In genomic region chr4:123553279-123553678, GRCh38 we compare ENCODE assay signal across 25 cellular contexts.
DNase-seq lines count a peak whose midpoint lies in the region; ATAC-seq, FAIRE-seq and TF ChIP-seq lines count a peak whose summit lies in the region.
"Had no signal": no experiment of that assay in that cellular context is flagged by ENCODE, and none has a peak within 500 bp of the region (broad histone marks: within the 10 kb centered on the region; RNA-seq: fewer than 3 reads in every experiment).

No MANE protein-coding gene starts in this region.

- H3K27ac ChIP-seq in HepG2 (ENCODE audit: extremely low read length, insufficient read depth, low read length) (peak overlapping the region; percentile 98), right lobe of liver (no peak overlapping the region), mesendoderm (ENCODE audit: low read depth, low read length) (peak overlapping the region; percentile 9), ovary (no peak overlapping the region)
- H3K27ac ChIP-seq: body of pancreas, coronary artery, SJCRH30, upper lobe of left lung had no signal

- WGBS in HepG2 (ENCODE audit: low lambda C conversion rate), result 100% methylated on average over 4 of the region's 4 CpGs
- WGBS in right lobe of liver (ENCODE audit: insufficient coverage, low coverage, low lambda C conversion rate, missing lambda C conversion rate), result 57% methylated on average over 4 of the region's 4 CpGs
- WGBS in mesendoderm (ENCODE audit: extremely low coverage, insufficient coverage, low lambda C conversion rate), result no CpG with 5 or more reads among the region's 4 CpGs
- 90 to 96% (median 95%) methylated on average over 4 of the region's 4 CpGs for WGBS in ovary, 3 donors

- H2BK5ac ChIP-seq in mesendoderm (ENCODE audit: low read length), result no peak overlapping the region

- H3K9me3 ChIP-seq in HepG2 (ENCODE audit: low read length) (no peaks in the 10 kb centered on the region), right lobe of liver (no peaks in the 10 kb centered on the region), ovary (no peaks in the 10 kb centered on the region)
- H3K9me3 ChIP-seq: body of pancreas, upper lobe of left lung had no signal

- H2BK120ac ChIP-seq in mesendoderm (ENCODE audit: low read depth, low read length), result no peak overlapping the region

- no peak overlapping the region for H3K18ac ChIP-seq in mesendoderm (ENCODE audit: low read length)

- H4K20me1 ChIP-seq in HepG2 (ENCODE audit: insufficient read depth, low read length), result no peaks in the 10 kb centered on the region

- no peak overlapping the region for H4K8ac ChIP-seq in mesendoderm (ENCODE audit: low read depth, low read length)

- no peak overlapping the region for H3K4ac ChIP-seq in mesendoderm (ENCODE audit: low read depth, low read length)

- no peak overlapping the region for H2BK15ac ChIP-seq in mesendoderm (replicated peaks; ENCODE audit: low read depth)

- no peak for ATAC-seq in HepG2
- no peak for ATAC-seq in right lobe of liver
- ATAC-seq in GM19463 (IDR thresholded peaks at IDR 0.05; ENCODE audit: unreplicated experiment), result no peak
- ATAC-seq: activated naive CD4-positive, alpha-beta T cell treated with anti-CD3 and anti-CD28 coated beads, Interleukin-2, amount 50 U/mL, for 72 hours; body of pancreas; right cardiac atrium had no signal

- DNase-seq in HepG2 (ENCODE audit: low spot score) (no peak), right lobe of liver (no peak), SKM-1 treated with dmso at 0.1 percent for 144 hours (lab: John Stamatoyannopoulos, UW; ENCODE audit: unreplicated experiment) (peak; percentile 47), mesendoderm (no peak), dermis blood vessel endothelial cell (no peak), NCI-H2171 treated with DMSO at 0.1 percent for 48 hours (lab: John Stamatoyannopoulos, UW) (no peak), ovary (no peak)
- DNase-seq: activated CD4-positive, alpha-beta T cell treated with anti-CD3 and anti-CD28 coated beads, Interleukin-2, amount 50 U/mL, for 1 hour; activated T-cell treated with anti-CD3 and anti-CD28 coated beads, Interleukin-2, amount 50 U/mL, for 48 hours; body of pancreas; H7; MM.1S; NCI-H1930; NCI-H446; NK-92 treated with Interleukin-12 subunit alpha and Interleukin-12 subunit beta, amount 100 ng/mL, for 24 hours; right cardiac atrium; SJCRH30; stimulated activated CD4-positive, alpha-beta T cell treated with anti-CD3 and anti-CD28 coated beads, Interleukin-15, amount 100 ng/mL, for 24 hours; stimulated activated naive CD4-positive, alpha-beta T cell treated with Interleukin-2 at 50 U/mL for 16 hours; upper lobe of left lung had no signal

- H3K56ac ChIP-seq in mesendoderm (ENCODE audit: low read length), result peak overlapping the region; percentile 1

- in situ Hi-C loops in HepG2 (cut with HindIII; ENCODE audit: extremely low pct_ligation_motif_present, low pct_unique_long_range_greater_than_20kb), result loop anchor here (25.0 kb wide), 1 partner anchor 559 kb away; no protein-coding TSS in a partner anchor

- intact Hi-C loops in HepG2 (cut with micrococcal nuclease; ENCODE audit: unreplicated experiment) (no loop called here), right lobe of liver (cut with DNase I) (no loop called here), ovary (cut with DNase I) (no loop called here)

- H3K79me2 ChIP-seq in HepG2 (ENCODE audit: insufficient read depth, low read length) (peaks cover 3% of the 10 kb centered on the region), mesendoderm (ENCODE audit: control insufficient read depth, insufficient read depth, low read length) (no peaks in the 10 kb centered on the region)

- POLR2A ChIA-PET in HepG2 (lab: Yijun Ruan, JAX), result interaction anchor here (1.3 to 4.5 kb wide), 2 partner anchors 28 to 49 kb away, joined by 3 to 53 read pairs; no protein-coding TSS in a partner anchor

- no peak overlapping the region for H3K9ac ChIP-seq in HepG2 (ENCODE audit: insufficient read depth, low read depth, low read length)
- no peak overlapping the region for H3K9ac ChIP-seq in mesendoderm (ENCODE audit: low read length)

- TF ChIP-seq CTCF in HepG2 (CRISPR knock-in tag; IDR thresholded peaks at IDR 0.05) (no peak), right lobe of liver (IDR thresholded peaks at IDR 0.05) (no peak), ovary (IDR thresholded peaks at IDR 0.05) (no peak)

- H4K5ac ChIP-seq in mesendoderm (ENCODE audit: low read length), result no peak overlapping the region

- no TSS peak for BruUV-seq in HepG2 (replicated peaks; lab: Mats Ljungman, UMichigan)

- TF ChIP-seq EP300 in HepG2 (IDR thresholded peaks at IDR 0.05; ENCODE audit: low read depth in 2 of 2, low read length in 2 of 2) (no peak), HepG2 (CRISPR knock-in tag; IDR thresholded peaks at IDR 0.05; ENCODE audit: borderline replicate concordance) (no peak), ovary (IDR thresholded peaks at IDR 0.05) (no peak)

- no peak overlapping the region for H3K23ac ChIP-seq in mesendoderm (ENCODE audit: low read length)

- TF ChIP-seq POLR2A in HepG2 (IDR thresholded peaks at IDR 0.05; ENCODE audit: insufficient read depth in 1 of 2, low read depth in 2 of 2, low read length in 2 of 2), result no peak
- no peak for TF ChIP-seq POLR2A in right lobe of liver (IDR thresholded peaks at IDR 0.05)
- no peak for TF ChIP-seq POLR2A in ovary (IDR thresholded peaks at IDR 0.05)

- CTCF ChIA-PET in HepG2 (lab: Yijun Ruan, JAX; ENCODE audit: low intra/inter-chr PET ratio, low total read pairs), result interaction anchor here (1.1 kb wide), 1 partner anchor 11 kb away, joined by 3 read pairs; no protein-coding TSS in a partner anchor

- H3K4me1 ChIP-seq in HepG2 (ENCODE audit: insufficient read depth, low read length) (peaks cover 61% of the 10 kb centered on the region), right lobe of liver (peaks cover 0 to 28% (median 12%) of the 10 kb centered on the region in 4 donors), mesendoderm (ENCODE audit: control insufficient read depth, low read depth, low read length) (no peaks in the 10 kb centered on the region), ovary (ENCODE audit: insufficient read depth) (peaks cover 8% of the 10 kb centered on the region)

- no peak for TF ChIP-seq RAD21 in HepG2 (CRISPR knock-in tag; IDR thresholded peaks at IDR 0.05)

- no peak for FAIRE-seq in HepG2 (lab: Jason Lieb, UNC)
- FAIRE-seq: endothelial cell of umbilical vein, islet of Langerhans had no signal

- no peak overlapping the region for H3K4me2 ChIP-seq in HepG2 (ENCODE audit: low read depth, low read length)
- H3K4me2 ChIP-seq in mesendoderm (ENCODE audit: low read length), result no peak overlapping the region

- H3K36me3 ChIP-seq in HepG2 (replicated peaks in 1 of 2; ENCODE audit: control insufficient read depth in 1 of 2, insufficient read depth in 2 of 2, low read length in 2 of 2) (no peaks in the 10 kb centered on the region), right lobe of liver (no peaks in the 10 kb centered on the region), mesendoderm (ENCODE audit: control insufficient read depth, insufficient read depth, low read length) (no peaks in the 10 kb centered on the region), ovary (no peaks in the 10 kb centered on the region)
- H3K36me3 ChIP-seq: SJCRH30, upper lobe of left lung had no signal

- no peaks in the 10 kb centered on the region for H3K27me3 ChIP-seq in HepG2 (ENCODE audit: control insufficient read depth in 1 of 2, insufficient read depth in 2 of 2, low read length in 2 of 2)
- H3K27me3 ChIP-seq in right lobe of liver, result no peaks in the 10 kb centered on the region
- H3K27me3 ChIP-seq in mesendoderm (ENCODE audit: insufficient read depth, low read length, poor library complexity), result no peaks in the 10 kb centered on the region
- H3K27me3 ChIP-seq in ovary, result no peaks in the 10 kb centered on the region
- H3K27me3 ChIP-seq: body of pancreas, SJCRH30, upper lobe of left lung had no signal

- H2AK5ac ChIP-seq in mesendoderm (ENCODE audit: low read length), result no peak overlapping the region

- no peaks in the 10 kb centered on the region for H3K79me1 ChIP-seq in mesendoderm (ENCODE audit: low read length)

- H3K4me3 ChIP-seq in HepG2 (replicated peaks in 1 of 3; ENCODE audit: insufficient read depth in 1 of 3, low read depth in 2 of 3, low read length in 3 of 3) (no peak overlapping the region), right lobe of liver (no peak overlapping the region), mesendoderm (ENCODE audit: low read length) (no peak overlapping the region), ovary (no peak overlapping the region)
- H3K4me3 ChIP-seq: body of pancreas, coronary artery, SJCRH30, upper lobe of left lung had no signal

- no peak overlapping the region for H2AFZ ChIP-seq in HepG2 (ENCODE audit: low read length)

TF ChIP-seq in HepG2, 621 proteins besides CTCF, POLR2A, EP300 and RAD21:
- TF ChIP-seq ETV5 (CRISPR knock-in tag; IDR thresholded peaks at IDR 0.05; ENCODE audit: borderline replicate concordance) (no peak), HNF1B (CRISPR knock-in tag; IDR thresholded peaks at IDR 0.05) (0 out of 2 replicates have a peak, but pooled peaks have one; percentile 24)

Comparison
In these comparisons a context has a peak if more than half of its experiments do, and no peak if none do; other contexts are left out.
1. H3K27ac ChIP-seq: peak in HepG2 (single experiment) and mesendoderm (single experiment); none in right lobe of liver (0 of 3) and ovary (0 of 2).